In genomic region chr6:50939931-50940330, GRCh38 we compare ENCODE assay signal across 28 cellular contexts.
DNase-seq lines count a peak whose midpoint lies in the region; ATAC-seq, FAIRE-seq and TF ChIP-seq lines count a peak whose summit lies in the region.
"Had no signal": no experiment of that assay in that cellular context is flagged by ENCODE, and none has a peak within 500 bp of the region (broad histone marks: within the 10 kb centered on the region; RNA-seq: fewer than 3 reads in every experiment).

No MANE protein-coding gene starts in this region.

- no TSS peak for BruUV-seq in MCF 10A (replicated peaks; lab: Mats Ljungman, UMichigan)
- BruUV-seq in mammary epithelial cell (replicated peaks; lab: Mats Ljungman, UMichigan), result no TSS peak

- H3K27me3 Mint-ChIP-seq in MCF 10A (ENCODE audit: insufficient read depth, unreplicated experiment), result no peaks in the 10 kb centered on the region
- no peaks in the 10 kb centered on the region for H3K27me3 Mint-ChIP-seq in activated CD4-positive, alpha-beta memory T cell treated with anti-CD3 and anti-CD28 coated beads for 36 hours
- H3K27me3 Mint-ChIP-seq: CD4-positive, alpha-beta T cell; CD8-positive, alpha-beta memory T cell had no signal

- DNase-seq in MCF 10A (ENCODE audit: unreplicated experiment), result peak; percentile 52
- no peak for DNase-seq in mammary epithelial cell
- DNase-seq in M059J (ENCODE audit: low read depth), result peak; percentile 60
- DNase-seq in bronchial epithelial cell (ENCODE audit: low read depth), result peak; percentile 59
- peak in 1 of 2 donors; percentile 23 for DNase-seq in foreskin keratinocyte
- DNase-seq in small intestine, result no peak
- DNase-seq in mucosa of gallbladder (ENCODE audit: low spot score), result no peak
- DNase-seq in activated CD4-positive, alpha-beta memory T cell treated with anti-CD3 and anti-CD28 coated beads for 36 hours, result no peak
- DNase-seq: 8988T; ACHN; AML-193; BE2C; CD4-positive, alpha-beta T cell; CD8-positive, alpha-beta memory T cell; DMS 273 treated with DMSO at 0.1 percent for 48 hours; DMS79; EL; GDM1; GM23248; H7; HCEC 1CT had no signal

- no peak overlapping the region for H3K9ac ChIP-seq in mammary epithelial cell (ENCODE audit: insufficient read depth, low read length)
- H3K9ac ChIP-seq: BLaER1 treated with 17β-estradiol and CSF1 and Interleukin-3, amounts not matched to agents 10 nM and 100 nM; GM23248 had no signal

- in situ Hi-C loops in mammary epithelial cell (cut with MboI; ENCODE audit: low sequenced_read_pairs in 2 of 2), result no loop called here

- no peak overlapping the region for H2AFZ ChIP-seq in mammary epithelial cell (ENCODE audit: low read depth, low read length)
- H2AFZ ChIP-seq: GM23248 had no signal

- FAIRE-seq in bronchial epithelial cell (lab: Jason Lieb, UNC) (no peak), small intestine (lab: Jason Lieb, UNC) (no peak)
- FAIRE-seq: A549, D721Med, GM12878, GM19239, H1 had no signal

- H3K9me3 Mint-ChIP-seq in MCF 10A (ENCODE audit: unreplicated experiment), result no peaks in the 10 kb centered on the region
- peaks cover 6% of the 10 kb centered on the region for H3K9me3 Mint-ChIP-seq in activated CD4-positive, alpha-beta memory T cell treated with anti-CD3 and anti-CD28 coated beads for 36 hours

- no peaks in the 10 kb centered on the region for H3K9me3 ChIP-seq in mammary epithelial cell (replicated peaks; ENCODE audit: insufficient read depth, low read length)
- H3K9me3 ChIP-seq in small intestine (ENCODE audit: control insufficient read depth, low read depth), result no peaks in the 10 kb centered on the region
- H3K9me3 ChIP-seq: A549; BE2C; BLaER1 treated with 17β-estradiol and CSF1 and Interleukin-3, amounts not matched to agents 10 nM and 100 nM had no signal

- H4K20me1 ChIP-seq in mammary epithelial cell (ENCODE audit: insufficient read depth, low read length), result no peaks in the 10 kb centered on the region
- H4K20me1 ChIP-seq: BLaER1 treated with 17β-estradiol and CSF1 and Interleukin-3, amounts not matched to agents 10 nM and 100 nM had no signal

- intact Hi-C loops in MCF 10A (cut with micrococcal nuclease) (no loop called here), mammary epithelial cell (cut with micrococcal nuclease) (no loop called here)
- intact Hi-C loops in activated CD4-positive, alpha-beta memory T cell treated with anti-CD3 and anti-CD28 coated beads for 36 hours (cut with micrococcal nuclease), result no loop called here

- TF ChIP-seq CTCF in MCF 10A (IDR thresholded peaks at IDR 0.05; ENCODE audit: unreplicated experiment) (no peak), mammary epithelial cell (conservative IDR thresholded peaks at IDR 0.05 in 1 of 2, IDR thresholded peaks at IDR 0.05 in 1 of 2; ENCODE audit: extremely low read depth in 1 of 2, insufficient read depth in 1 of 2, low read depth in 1 of 2, low read length in 2 of 2) (no peak), bronchial epithelial cell (IDR thresholded peaks at IDR 0.05; ENCODE audit: insufficient read depth, low read length, severe bottlenecking) (no peak), foreskin keratinocyte (conservative IDR thresholded peaks at IDR 0.05) (no peak)

- H3K4me2 ChIP-seq in mammary epithelial cell (ENCODE audit: insufficient read depth, low read depth, low read length), result no peak overlapping the region
- H3K4me2 ChIP-seq: A549; BLaER1 treated with 17β-estradiol and CSF1 and Interleukin-3, amounts not matched to agents 10 nM and 100 nM had no signal

- H3K4me1 ChIP-seq in mammary epithelial cell (ENCODE audit: insufficient read depth, low read length), result no peaks in the 10 kb centered on the region
- peaks cover 6% of the 10 kb centered on the region for H3K4me1 ChIP-seq in foreskin keratinocyte
- H3K4me1 ChIP-seq in small intestine (ENCODE audit: control insufficient read depth in 2 of 2, insufficient read depth in 1 of 2, low read depth in 1 of 2, low read length in 1 of 2), result no peaks in the 10 kb centered on the region
- H3K4me1 ChIP-seq: A549 had no signal

- no peaks in the 10 kb centered on the region for H3K4me1 Mint-ChIP-seq in MCF 10A (ENCODE audit: insufficient read depth, unreplicated experiment)
- no peaks in the 10 kb centered on the region for H3K4me1 Mint-ChIP-seq in activated CD4-positive, alpha-beta memory T cell treated with anti-CD3 and anti-CD28 coated beads for 36 hours (ENCODE audit: low read depth)
- H3K4me1 Mint-ChIP-seq: CD8-positive, alpha-beta memory T cell had no signal

- dilution Hi-C loops in mammary epithelial cell (cut with HindIII; ENCODE audit: low sequenced_read_pairs), result no loop called here

- H3K4me3 ChIP-seq in mammary epithelial cell (replicated peaks in 1 of 3; ENCODE audit: insufficient read depth in 1 of 3, low read depth in 2 of 3, low read length in 3 of 3) (no peak overlapping the region), bronchial epithelial cell (ENCODE audit: low read depth, low read length) (no peak overlapping the region), small intestine (ENCODE audit: low read depth in 1 of 2, low read length in 2 of 2) (no peak overlapping the region)
- H3K4me3 ChIP-seq: A549; BLaER1 treated with 17β-estradiol and CSF1 and Interleukin-3, amounts not matched to agents 10 nM and 100 nM; GM12878; GM23248 had no signal

- H3K79me2 ChIP-seq in mammary epithelial cell (ENCODE audit: insufficient read depth, low read length), result no peaks in the 10 kb centered on the region

- ATAC-seq in foreskin keratinocyte, result peak; percentile 73
- ATAC-seq: A549, GM12878 had no signal

- CTCF ChIA-PET in MCF 10A (lab: Yijun Ruan, JAX), result no interaction called here
- CTCF ChIA-PET in mammary epithelial cell (lab: Charles Lee; ENCODE audit: low non-redundant PET), result no interaction called here
- CTCF ChIA-PET in activated CD4-positive, alpha-beta memory T cell treated with anti-CD3 and anti-CD28 coated beads for 36 hours (lab: Charles Lee), result no interaction called here

- no peak overlapping the region for H3K4me3 Mint-ChIP-seq in MCF 10A (ENCODE audit: unreplicated experiment)
- H3K4me3 Mint-ChIP-seq in activated CD4-positive, alpha-beta memory T cell treated with anti-CD3 and anti-CD28 coated beads for 36 hours, result no peak overlapping the region
- H3K4me3 Mint-ChIP-seq: CD14-positive monocyte; CD4-positive, alpha-beta T cell; CD8-positive, alpha-beta memory T cell had no signal

- WGBS in mammary epithelial cell (ENCODE audit: low coverage, missing lambda C conversion rate), result 38% methylated on average over 1 of the region's 1 CpG
- 81 to 90% (median 85%) methylated on average over 1 of the region's 1 CpG for WGBS in small intestine, 3 donors

- H3K27ac ChIP-seq in mammary epithelial cell (ENCODE audit: insufficient read depth, low read depth, low read length) (no peak overlapping the region), foreskin keratinocyte (no peak overlapping the region), small intestine (ENCODE audit: low read depth in 1 of 2, low read length in 1 of 2) (no peak overlapping the region)
- H3K27ac ChIP-seq: A549; BLaER1 treated with 17β-estradiol and CSF1 and Interleukin-3, amounts not matched to agents 10 nM and 100 nM; GM23248 had no signal

- POLR2A ChIA-PET in MCF 10A (lab: Yijun Ruan, JAX), result no interaction called here
- POLR2A ChIA-PET in activated CD4-positive, alpha-beta memory T cell treated with anti-CD3 and anti-CD28 coated beads for 36 hours (lab: Charles Lee), result no interaction called here

- H3K27ac Mint-ChIP-seq in MCF 10A (ENCODE audit: low read depth, unreplicated experiment), result no peak overlapping the region
- H3K27ac Mint-ChIP-seq in activated CD4-positive, alpha-beta memory T cell treated with anti-CD3 and anti-CD28 coated beads for 36 hours, result no peak overlapping the region
- H3K27ac Mint-ChIP-seq: CD14-positive monocyte; CD4-positive, alpha-beta T cell; CD8-positive, alpha-beta memory T cell had no signal

- H3K36me3 ChIP-seq in mammary epithelial cell (ENCODE audit: insufficient read depth, low read length) (no peaks in the 10 kb centered on the region), bronchial epithelial cell (ENCODE audit: control insufficient read depth, insufficient read depth, low read length) (no peaks in the 10 kb centered on the region), small intestine (ENCODE audit: control insufficient read depth in 2 of 2, insufficient read depth in 2 of 2, low read length in 2 of 2) (no peaks in the 10 kb centered on the region)
- H3K36me3 ChIP-seq: BE2C; BLaER1 treated with 17β-estradiol and CSF1 and Interleukin-3, amounts not matched to agents 10 nM and 100 nM had no signal

- no peaks in the 10 kb centered on the region for H3K27me3 ChIP-seq in mammary epithelial cell (ENCODE audit: insufficient read depth, low read length)
- H3K27me3 ChIP-seq in bronchial epithelial cell (ENCODE audit: control insufficient read depth, insufficient read depth, low read length), result no peaks in the 10 kb centered on the region
- H3K27me3 ChIP-seq in foreskin keratinocyte, result no peaks in the 10 kb centered on the region
- no peaks in the 10 kb centered on the region for H3K27me3 ChIP-seq in small intestine (ENCODE audit: control insufficient read depth in 2 of 2, insufficient read depth in 2 of 2, low read length in 2 of 2)
- H3K27me3 ChIP-seq: BE2C; BLaER1 treated with 17β-estradiol and CSF1 and Interleukin-3, amounts not matched to agents 10 nM and 100 nM had no signal

- no peaks in the 10 kb centered on the region for H3K36me3 Mint-ChIP-seq in MCF 10A (ENCODE audit: insufficient read depth, unreplicated experiment)
- H3K36me3 Mint-ChIP-seq in activated CD4-positive, alpha-beta memory T cell treated with anti-CD3 and anti-CD28 coated beads for 36 hours, result no peaks in the 10 kb centered on the region
- H3K36me3 Mint-ChIP-seq: CD14-positive monocyte; CD8-positive, alpha-beta memory T cell had no signal

Comparison
In these comparisons a context has a peak if more than half of its experiments do, and no peak if none do; other contexts are left out.
1. DNase-seq: peak in MCF 10A (single experiment), M059J (single experiment) and bronchial epithelial cell (single experiment); none in mammary epithelial cell (single experiment), small intestine (single experiment), mucosa of gallbladder (single experiment) and activated CD4-positive, alpha-beta memory T cell treated with anti-CD3 and anti-CD28 coated beads for 36 hours (single experiment).